ENCODE assay signal across 21 cellular contexts in the genomic region with DNA sequence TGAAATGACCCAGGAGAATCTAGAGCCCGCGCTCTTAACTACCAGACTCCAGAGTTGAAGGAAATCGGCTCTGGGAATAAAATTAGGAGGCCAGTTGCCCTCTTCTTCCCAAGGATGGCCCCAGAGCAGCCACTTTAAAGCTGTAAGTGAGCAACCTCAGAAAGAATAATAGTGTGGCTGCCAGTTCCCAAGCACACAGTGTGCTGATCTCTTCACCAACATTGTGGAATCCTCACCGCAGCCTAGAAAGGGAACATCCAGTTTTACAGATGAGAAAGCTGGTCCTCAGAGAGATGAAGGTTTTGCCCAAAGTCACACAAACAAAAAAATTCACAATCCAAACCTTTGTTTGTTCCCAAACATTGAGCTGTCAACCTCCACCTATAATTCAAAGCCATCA.
"Had no signal": no experiment of that assay in that cellular context is flagged by ENCODE, and none has a peak within 500 bp of the region (broad histone marks: within the 10 kb centered on the region; RNA-seq: fewer than 3 reads in every experiment).

No MANE protein-coding gene starts in this region.

- H3K27ac ChIP-seq: colonic mucosa, coronary artery, dorsolateral prefrontal cortex, epithelial cell of prostate, esophagus muscularis mucosa, foreskin keratinocyte, gastroesophageal sphincter, heart left ventricle, heart right ventricle had no signal

- H3K27me3 ChIP-seq: colonic mucosa had no signal

- H3K4me1 ChIP-seq: colonic mucosa, foreskin keratinocyte, heart left ventricle, heart right ventricle had no signal

- DNase-seq: colonic mucosa; cortex of kidney; dermis blood vessel endothelial cell; dorsolateral prefrontal cortex; effector CD4-positive, alpha-beta T cell; effector CD8-positive, alpha-beta T cell; effector memory CD4-positive, alpha-beta T cell; effector memory CD8-positive, alpha-beta T cell; endodermal cell; erythroblast; esophagus squamous epithelium; foreskin fibroblast; foreskin keratinocyte; foreskin melanocyte; glutamatergic neuron; heart left ventricle; heart right ventricle had no signal

- H3K4me3 ChIP-seq: colonic mucosa, coronary artery, dorsolateral prefrontal cortex, esophagus muscularis mucosa, esophagus squamous epithelium, gastroesophageal sphincter, heart left ventricle, heart right ventricle had no signal

- H3K9me3 ChIP-seq: colonic mucosa, esophagus muscularis mucosa, esophagus squamous epithelium, heart left ventricle, heart right ventricle had no signal

- ATAC-seq: effector memory CD8-positive, alpha-beta T cell; foreskin keratinocyte; gastroesophageal sphincter; heart left ventricle had no signal

- H3K36me3 ChIP-seq: colonic mucosa, esophagus muscularis mucosa, esophagus squamous epithelium, gastroesophageal sphincter, heart left ventricle, heart right ventricle had no signal
